8 cellular contexts compared by ENCODE assay signal in genomic region chr19:16627928-16628182, GRCh38. TPM values are rescaled to one million over a fixed set of nuclear protein-coding genes. Genes with fewer than 3 reads are reported as not detected.
DNase-seq lines count a peak whose midpoint lies in the region; ATAC-seq and TF ChIP-seq lines count a peak whose summit lies in the region.

No MANE protein-coding gene starts in this region.

- CTCF ChIA-PET in activated CD4-positive, alpha-beta memory T cell treated with anti-CD3 and anti-CD28 coated beads for 36 hours (lab: Charles Lee), result interaction anchor here (0.8 to 2.3 kb wide), 2 partner anchors 40 to 100 kb away, joined by 3 to 5 read pairs; no protein-coding TSS in a partner anchor

- H3K79me2 ChIP-seq in H9 (ENCODE audit: insufficient read depth, low read length) (peaks cover 31% of the 10 kb centered on the region; the same call in 1 of the 2 replicates), smooth muscle cell (ENCODE audit: low read depth) (peaks cover 51% of the 10 kb centered on the region)

- H3K4me2 ChIP-seq in H9 (ENCODE audit: insufficient read depth, insufficient read length, low read length) (peak overlapping the region; percentile 92), smooth muscle cell (peak overlapping the region; percentile 96)

- H2AK5ac ChIP-seq in H9 (ENCODE audit: insufficient read length, low read length), result no peak overlapping the region

- H3K4me3 ChIP-seq in iPS-11a (ENCODE audit: low read depth, low read length) (peak overlapping the region; percentile 93), smooth muscle cell (peak overlapping the region; percentile 98)

- peaks cover 9% of the 10 kb centered on the region for H3K23me2 ChIP-seq in H9 (ENCODE audit: insufficient read length, low read depth, low read length, poor library complexity, severe bottlenecking)

- H3K23ac ChIP-seq in H9 (ENCODE audit: insufficient read length, low read depth, low read length), result no peak overlapping the region

- H2BK12ac ChIP-seq in H9 (ENCODE audit: insufficient read length, low read depth, low read length), result no peak overlapping the region

- no peak overlapping the region for H2AFZ ChIP-seq in H9 (ENCODE audit: low read length)
- H2AFZ ChIP-seq in smooth muscle cell (ENCODE audit: low read depth), result no peak overlapping the region

- no peak overlapping the region for H3K56ac ChIP-seq in H9 (ENCODE audit: insufficient read length, low read depth, low read length)

- in situ Hi-C loops in ACHN (cut with HindIII; ENCODE audit: low pct_ligation_motif_present, low pct_unique_long_range_greater_than_20kb, low sequenced_read_pairs), result no loop called here

- H4K20me1 ChIP-seq in H9 (ENCODE audit: control insufficient read depth, insufficient read depth, insufficient read length) (no peaks in the 10 kb centered on the region), smooth muscle cell (ENCODE audit: low read depth) (peaks cover 52% of the 10 kb centered on the region)

- no CpG with 5 or more reads among the region's 38 CpGs for WGBS in H9 (ENCODE audit: extremely low coverage, insufficient read length, low lambda C conversion rate)
- WGBS in smooth muscle cell (ENCODE audit: low lambda C conversion rate), result 0% methylated on average over 3 of the region's 38 CpGs

- H4K8ac ChIP-seq in H9 (replicated peaks; ENCODE audit: insufficient read length, low read depth, low read length), result no peak overlapping the region

- H3K4me1 ChIP-seq in H9 (ENCODE audit: insufficient read depth, low read length) (no peaks in the 10 kb centered on the region), smooth muscle cell (ENCODE audit: low read depth) (peaks cover 8% of the 10 kb centered on the region)

- DNase-seq in H9 (no peak), smooth muscle cell (lab: John Stamatoyannopoulos, UW; ENCODE audit: unreplicated experiment) (no peak), kidney tubule cell (ENCODE audit: low spot score) (no peak), ACHN (no peak)
- DNase-seq in activated CD4-positive, alpha-beta memory T cell treated with anti-CD3 and anti-CD28 coated beads for 36 hours, result peak; percentile 17

- POLR2A ChIA-PET in activated CD4-positive, alpha-beta memory T cell treated with anti-CD3 and anti-CD28 coated beads for 36 hours (lab: Charles Lee), result interaction anchor here (0.6 to 4.2 kb wide), 10 partner anchors 9 to 717 kb away, joined by 3 to 47 read pairs (median 4); partner anchors contain the start of genes C19orf44, CALR3, CHERP and SLC35E1

- H3K27ac ChIP-seq in H9 (ENCODE audit: insufficient read length, low read depth, low read length) (no peak overlapping the region), smooth muscle cell (ENCODE audit: low read depth) (peak overlapping the region; percentile 80)

- H3K27ac Mint-ChIP-seq in H9, result no peak overlapping the region
- no peak overlapping the region for H3K27ac Mint-ChIP-seq in activated CD4-positive, alpha-beta memory T cell treated with anti-CD3 and anti-CD28 coated beads for 36 hours

- H3K9me3 Mint-ChIP-seq in H9, result no peaks in the 10 kb centered on the region
- H3K9me3 Mint-ChIP-seq in activated CD4-positive, alpha-beta memory T cell treated with anti-CD3 and anti-CD28 coated beads for 36 hours, result no peaks in the 10 kb centered on the region

- peak overlapping the region; percentile 94 to 97 for H3K4me3 Mint-ChIP-seq in H9
- H3K4me3 Mint-ChIP-seq in activated CD4-positive, alpha-beta memory T cell treated with anti-CD3 and anti-CD28 coated beads for 36 hours, result peak overlapping the region; percentile 90

- H3K36me3 Mint-ChIP-seq in H9 (ENCODE audit: insufficient read depth in 1 of 3, low read depth in 3 of 3), result peaks cover 4 to 25% (median 17%) of the 10 kb centered on the region in 3 experiments; a peak in 5 of 7 replicates
- peaks cover 27% of the 10 kb centered on the region for H3K36me3 Mint-ChIP-seq in activated CD4-positive, alpha-beta memory T cell treated with anti-CD3 and anti-CD28 coated beads for 36 hours

- H2BK5ac ChIP-seq in H9 (ENCODE audit: insufficient read length, low read length), result no peak overlapping the region

- peaks cover 28 to 30% of the 10 kb centered on the region in 2 experiments for H3K4me1 Mint-ChIP-seq in H9
- peaks cover 40% of the 10 kb centered on the region for H3K4me1 Mint-ChIP-seq in activated CD4-positive, alpha-beta memory T cell treated with anti-CD3 and anti-CD28 coated beads for 36 hours (ENCODE audit: low read depth)

- H3K9ac ChIP-seq in H9 (ENCODE audit: extremely low read depth, insufficient read length, low read length) (peak overlapping the region; percentile 73), smooth muscle cell (ENCODE audit: low read depth) (peak overlapping the region; percentile 99)

- H3K9me3 ChIP-seq in H9 (ENCODE audit: control insufficient read depth, low read depth, low read length) (no peaks in the 10 kb centered on the region), smooth muscle cell (replicated peaks; ENCODE audit: low read depth) (no peaks in the 10 kb centered on the region)

- peaks cover 3% of the 10 kb centered on the region for H3F3A ChIP-seq in smooth muscle cell (ENCODE audit: low read depth)

- H4K91ac ChIP-seq in H9 (ENCODE audit: insufficient read length, low read depth, low read length), result no peak overlapping the region

- no peak overlapping the region for H3K4ac ChIP-seq in H9 (ENCODE audit: low read depth, low read length)

- H3K36me3 ChIP-seq in smooth muscle cell (ENCODE audit: low read depth), result peaks cover 5% of the 10 kb centered on the region

- H3T11ph ChIP-seq in H9 (ENCODE audit: low read length), result no peak overlapping the region

- no peak for ATAC-seq in HG03565 (IDR thresholded peaks at IDR 0.05; ENCODE audit: unreplicated experiment)
- ATAC-seq in HG03045 (IDR thresholded peaks at IDR 0.05; ENCODE audit: unreplicated experiment), result no peak

- H3K27me3 ChIP-seq in H9 (ENCODE audit: insufficient read depth, low read length) (no peaks in the 10 kb centered on the region), smooth muscle cell (ENCODE audit: low read depth) (no peaks in the 10 kb centered on the region)

- no peaks in the 10 kb centered on the region for H3K27me3 Mint-ChIP-seq in H9 (ENCODE audit: low read depth)
- H3K27me3 Mint-ChIP-seq in activated CD4-positive, alpha-beta memory T cell treated with anti-CD3 and anti-CD28 coated beads for 36 hours, result no peaks in the 10 kb centered on the region

- H3K14ac ChIP-seq in H9 (ENCODE audit: insufficient read depth, low read length), result no peak overlapping the region; the same call in 1 of the 2 replicates

- intact Hi-C loops in activated CD4-positive, alpha-beta memory T cell treated with anti-CD3 and anti-CD28 coated beads for 36 hours (cut with micrococcal nuclease), result loop anchor here (1.0 kb wide), 6 partner anchors 32 to 156 kb away; partner anchors contain the start of genes C19orf44, CALR3, CHERP and SMIM7

- no peak overlapping the region for H2BK20ac ChIP-seq in H9 (ENCODE audit: low read depth, low read length, poor library complexity, severe bottlenecking)

- no peak overlapping the region for H2BK15ac ChIP-seq in H9 (ENCODE audit: low read depth, low read length)

- H2BK120ac ChIP-seq in H9 (ENCODE audit: low read depth, low read length, poor library complexity, severe bottlenecking), result no peak overlapping the region

- no peak overlapping the region for H4K5ac ChIP-seq in H9 (ENCODE audit: insufficient read length, low read depth, low read length)

- no peak overlapping the region for H3K18ac ChIP-seq in H9 (ENCODE audit: insufficient read length, low read depth, low read length)

- TF ChIP-seq CTCF in H9 (conservative IDR thresholded peaks at IDR 0.05) (no peak), smooth muscle cell (IDR thresholded peaks at IDR 0.05; ENCODE audit: borderline replicate concordance, insufficient read depth, poor library complexity, severe bottlenecking) (no peak)

- peaks cover 5% of the 10 kb centered on the region for H3K79me1 ChIP-seq in H9 (ENCODE audit: insufficient read depth, low read depth, low read length, poor library complexity, severe bottlenecking)

RNA-seq across cellular contexts. Expression of gene MED26, which starts 0.1 kb away (rescaled TPM):
- total RNA-seq in H9 (2021) (11.4 and 13.0 TPM in 2 replicates), smooth muscle cell (6.3 and 13.6 TPM in 2 replicates)
- 10 to 100 TPM; 12.0 to 14.5 TPM for total RNA-seq in activated CD4-positive, alpha-beta memory T cell treated with anti-CD3 and anti-CD28 coated beads for 36 hours
- 9.6 and 11.7 TPM in 2 replicates for polyA plus RNA-seq in smooth muscle cell

RNA-seq across cellular contexts. Expression of gene SMIM7, which starts 32.1 kb away (rescaled TPM):
- total RNA-seq in H9 (2021) (74.2 and 77.6 TPM in 2 replicates), smooth muscle cell (78.1 and 109 TPM in 2 replicates)
- 10 to 100 TPM; 50.5 to 50.9 TPM for total RNA-seq in activated CD4-positive, alpha-beta memory T cell treated with anti-CD3 and anti-CD28 coated beads for 36 hours
- polyA plus RNA-seq in smooth muscle cell, result 64.4 and 84.9 TPM in 2 replicates

RNA-seq across cellular contexts. Expression of gene TMEM38A, which starts 33.1 kb away (rescaled TPM):
- 7.4 and 8.3 TPM in 2 replicates for total RNA-seq in H9 (2021)
- total RNA-seq in activated CD4-positive, alpha-beta memory T cell treated with anti-CD3 and anti-CD28 coated beads for 36 hours, result under 1 TPM; 0.58 to 0.76 TPM
- 0.45 and 0.81 TPM in 2 replicates for total RNA-seq in smooth muscle cell
- 0.53 and 1.5 TPM in 2 replicates for polyA plus RNA-seq in smooth muscle cell

RNA-seq across cellular contexts. Expression of gene SLC35E1, which starts 55.6 kb away (rescaled TPM):
- total RNA-seq in H9 (2021) (34.0 and 35.8 TPM in 2 replicates), smooth muscle cell (35.3 TPM in 2 replicates)
- 10 to 100 TPM; 42.0 to 46.0 TPM for total RNA-seq in activated CD4-positive, alpha-beta memory T cell treated with anti-CD3 and anti-CD28 coated beads for 36 hours
- 37.3 and 43.9 TPM in 2 replicates for polyA plus RNA-seq in smooth muscle cell
